In genomic region chr2:122191331-122191730, GRCh38 we compare ENCODE assay signal across 8 cellular contexts.
DNase-seq lines count a peak whose midpoint lies in the region; FAIRE-seq and TF ChIP-seq lines count a peak whose summit lies in the region.

No MANE protein-coding gene starts in this region.

- no peak overlapping the region for H3K27ac Mint-ChIP-seq in activated CD4-positive, alpha-beta memory T cell treated with anti-CD3 and anti-CD28 coated beads, Interleukin-2, amount 10 ng/mL, durations not matched to agents 7 days and 5 days

- H3K4me1 Mint-ChIP-seq in activated CD4-positive, alpha-beta memory T cell treated with anti-CD3 and anti-CD28 coated beads, Interleukin-2, amount 10 ng/mL, durations not matched to agents 7 days and 5 days = no peaks in the 10 kb centered on the region

- CTCF ChIA-PET in activated CD4-positive, alpha-beta memory T cell treated with anti-CD3 and anti-CD28 coated beads, Interleukin-2, amount 10 ng/mL, durations not matched to agents 7 days and 5 days (lab: Charles Lee) = no interaction called here

- TF ChIP-seq CTCF in fibroblast of mammary gland (conservative IDR thresholded peaks at IDR 0.05; ENCODE audit: control insufficient read depth, insufficient read depth, low read depth, low read length) = peak; percentile 19

- TF ChIP-seq POLR2A in H54 (IDR thresholded peaks at IDR 0.05; ENCODE audit: low read depth, low read length) = no peak

- H3K4me3 ChIP-seq in fibroblast of mammary gland (ENCODE audit: control insufficient read depth, low read depth, low read length) = no peak overlapping the region

- POLR2A ChIA-PET in activated CD4-positive, alpha-beta memory T cell treated with anti-CD3 and anti-CD28 coated beads, Interleukin-2, amount 10 ng/mL, durations not matched to agents 7 days and 5 days (lab: Charles Lee) = no interaction called here

- no peaks in the 10 kb centered on the region for H3K9me3 Mint-ChIP-seq in activated CD4-positive, alpha-beta memory T cell treated with anti-CD3 and anti-CD28 coated beads, Interleukin-2, amount 10 ng/mL, durations not matched to agents 7 days and 5 days

- H3K27me3 Mint-ChIP-seq in activated CD4-positive, alpha-beta memory T cell treated with anti-CD3 and anti-CD28 coated beads, Interleukin-2, amount 10 ng/mL, durations not matched to agents 7 days and 5 days = no peaks in the 10 kb centered on the region

- no peak for FAIRE-seq in H54 (lab: Jason Lieb, UNC)

- no peaks in the 10 kb centered on the region for H3K36me3 Mint-ChIP-seq in activated CD4-positive, alpha-beta memory T cell treated with anti-CD3 and anti-CD28 coated beads, Interleukin-2, amount 10 ng/mL, durations not matched to agents 7 days and 5 days (ENCODE audit: low read depth)

- H3K4me3 Mint-ChIP-seq in activated CD4-positive, alpha-beta memory T cell treated with anti-CD3 and anti-CD28 coated beads, Interleukin-2, amount 10 ng/mL, durations not matched to agents 7 days and 5 days = no peak overlapping the region

- peak; percentile 56 for DNase-seq in Daoy (ENCODE audit: low read depth)
- peak; percentile 49 for DNase-seq in H54 (ENCODE audit: insufficient read length, low spot score)
- DNase-seq in NCI-H82 treated with DMSO at 0.1 percent for 48 hours (lab: John Stamatoyannopoulos, UW; ENCODE audit: unreplicated experiment) = peak; percentile 61
- DNase-seq in fibroblast of mammary gland (ENCODE audit: low read depth) = peak; percentile 11
- DNase-seq in stimulated activated naive CD4-positive, alpha-beta T cell (lab: John Stamatoyannopoulos, UW) = no peak
- no peak for DNase-seq in GF-D8 (lab: John Stamatoyannopoulos, UW)
- no peak for DNase-seq in effector CD8-positive, alpha-beta T cell (lab: John Stamatoyannopoulos, UW)
- DNase-seq in activated CD4-positive, alpha-beta memory T cell treated with anti-CD3 and anti-CD28 coated beads, Interleukin-2, amount 10 ng/mL, durations not matched to agents 7 days and 5 days = no peak

Comparison
In these comparisons a context has a peak if more than half of its experiments do, and no peak if none do; other contexts are left out.
1. DNase-seq: peak in Daoy (single experiment), H54 (single experiment), NCI-H82 treated with DMSO at 0.1 percent for 48 hours (single experiment) and fibroblast of mammary gland (single experiment); none in stimulated activated naive CD4-positive, alpha-beta T cell (0 of 6), GF-D8 (single experiment), effector CD8-positive, alpha-beta T cell (single experiment) and activated CD4-positive, alpha-beta memory T cell treated with anti-CD3 and anti-CD28 coated beads, Interleukin-2, amount 10 ng/mL, durations not matched to agents 7 days and 5 days (single experiment).